In the genomic region with DNA sequence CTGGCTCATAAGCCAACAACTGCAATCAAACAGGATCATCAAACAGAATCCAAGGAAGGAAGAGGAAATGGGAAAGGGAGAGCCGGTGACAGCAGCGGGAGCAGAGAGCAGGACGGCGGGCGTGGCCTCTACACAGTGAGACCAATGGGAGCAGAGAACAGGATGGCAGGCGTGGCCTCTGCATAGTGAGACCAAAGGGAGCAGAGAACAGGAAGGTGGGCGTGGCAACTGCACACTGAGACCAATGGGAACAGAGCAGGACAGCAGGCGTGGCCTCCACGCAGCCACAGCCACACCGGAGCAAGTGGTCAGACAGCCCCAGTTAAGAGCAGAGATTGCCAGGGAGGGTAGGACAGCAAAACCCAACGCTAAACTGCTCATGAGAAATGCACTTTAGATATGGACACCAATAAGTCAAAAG, we compare ENCODE assay signal across 8 cellular contexts. TPM values are rescaled to one million over a fixed set of nuclear protein-coding genes. Genes with fewer than 3 reads are reported as not detected.
A peak's percentile ranks its signal among the peaks of the same experiment; 100 is the strongest.
DNase-seq lines count a peak whose midpoint lies in the region; ATAC-seq and TF ChIP-seq lines count a peak whose summit lies in the region.

No MANE protein-coding gene starts in this region.

- ATAC-seq in HG03432 (IDR thresholded peaks at IDR 0.05; ENCODE audit: unreplicated experiment) (peak; percentile 44), GM18858 (IDR thresholded peaks at IDR 0.05; ENCODE audit: unreplicated experiment) (no peak)

- intact Hi-C loops in sigmoid colon (cut with DNase I) = no loop called here

- WGBS in sigmoid colon, 2 donors = 5 to 33% methylated on average over 11 of the region's 11 CpGs

- no peak for TF ChIP-seq POLR2A in sigmoid colon (IDR thresholded peaks at IDR 0.05)

- peaks cover 0 to 5% (median 0%) of the 10 kb centered on the region in 3 donors for H3K27me3 ChIP-seq in sigmoid colon

- H3K4me3 ChIP-seq in sigmoid colon = peak overlapping the region in 2 of 4 donors; percentile 17 to 25

- H3K27ac ChIP-seq in sigmoid colon = no peak overlapping the region

- no peaks in the 10 kb centered on the region for H3K9me3 ChIP-seq in sigmoid colon

- TF ChIP-seq CTCF in sigmoid colon (IDR thresholded peaks at IDR 0.05) = no peak

- DNase-seq in activated T-cell treated with anti-CD3 and anti-CD28 coated beads, Interleukin-2, amount 50 U/mL, for 48 hours = peak; percentile 49 to 53
- DNase-seq in activated T-cell treated with anti-CD3 and anti-CD28 coated beads, Interleukin-2, amount 50 U/mL, for 1 hour = no peak
- peak; percentile 99 for DNase-seq in NCI-H774 (lab: John Stamatoyannopoulos, UW)
- peak; percentile 83 for DNase-seq in brain pericyte (ENCODE audit: low read depth, low spot score)
- peak; percentile 88 for DNase-seq in iPS DF 19.7 (ENCODE audit: low read depth, low spot score)
- DNase-seq in sigmoid colon = peak; percentile 95

- peaks cover 0 to 12% (median 7%) of the 10 kb centered on the region in 4 donors for H3K4me1 ChIP-seq in sigmoid colon

- no peak for TF ChIP-seq EP300 in sigmoid colon (IDR thresholded peaks at IDR 0.05)

- no peaks in the 10 kb centered on the region for H3K36me3 ChIP-seq in sigmoid colon

RNA-seq across cellular contexts. Expression of gene LRCOL1, which starts 16.4 kb away (rescaled TPM):
- 1 to 10 TPM in 1 of 4 donors, under 1 TPM in 1, not detected in 2; 0.49 to 1.4 TPM for total RNA-seq in sigmoid colon
- under 1 TPM in 1 of 3 donors, not detected in 2; 0.55 TPM for polyA plus RNA-seq in sigmoid colon

RNA-seq across cellular contexts. Expression of gene P2RX2, which starts 24.6 kb away (rescaled TPM):
- 1 to 10 TPM in 1 of 4 donors, under 1 TPM in 2, not detected in 1; 0.16 to 1.4 (median 0.36) TPM for total RNA-seq in sigmoid colon
- under 1 TPM in 2 of 3 donors, not detected in 1; 0.36 to 0.60 TPM for polyA plus RNA-seq in sigmoid colon
